In genomic region chr5:96790851-96791513, GRCh38 we compare ENCODE assay signal across 10 cellular contexts. TPM values are rescaled to one million over a fixed set of nuclear protein-coding genes. Genes with fewer than 3 reads are reported as not detected.
DNase-seq lines count a peak whose midpoint lies in the region; ATAC-seq and TF ChIP-seq lines count a peak whose summit lies in the region.
"Had no signal": no experiment of that assay in that cellular context is flagged by ENCODE, and none has a peak within 500 bp of the region (broad histone marks: within the 10 kb centered on the region; RNA-seq: fewer than 3 reads in every experiment).

No MANE protein-coding gene starts in this region.

- no peak overlapping the region for H2BK20ac ChIP-seq in H9 (ENCODE audit: low read depth, low read length, poor library complexity, severe bottlenecking)

- no peak overlapping the region for H4K8ac ChIP-seq in H9 (replicated peaks; ENCODE audit: insufficient read length, low read depth, low read length)

- no peak overlapping the region for H2BK15ac ChIP-seq in H9 (ENCODE audit: low read depth, low read length)

- H3K27ac Mint-ChIP-seq in H9: peak overlapping the region; percentile 36 to 97 (median 83); a peak in 4 of 7 replicates

- H4K20me1 ChIP-seq in H9 (ENCODE audit: control insufficient read depth, insufficient read depth, insufficient read length): no peaks in the 10 kb centered on the region

- H4K5ac ChIP-seq in H9 (ENCODE audit: insufficient read length, low read depth, low read length): no peak overlapping the region

- H2AFZ ChIP-seq in H9 (ENCODE audit: low read length): no peak overlapping the region

- no peak for TF ChIP-seq CTCF in H9 (conservative IDR thresholded peaks at IDR 0.05)
- TF ChIP-seq CTCF in lung (IDR thresholded peaks at IDR 0.05; ENCODE audit: control extremely low read depth, extremely low read depth): no peak

- H3T11ph ChIP-seq in H9 (ENCODE audit: low read length): no peak overlapping the region

- no peak overlapping the region for H3K14ac ChIP-seq in H9 (ENCODE audit: insufficient read depth, low read length)

- H3K27me3 Mint-ChIP-seq in H9 (ENCODE audit: low read depth): no peaks in the 10 kb centered on the region

- no peak overlapping the region for H4K91ac ChIP-seq in H9 (ENCODE audit: insufficient read length, low read depth, low read length)

- H2BK12ac ChIP-seq in H9 (ENCODE audit: insufficient read length, low read depth, low read length): no peak overlapping the region

- H3K4me1 ChIP-seq in H9 (ENCODE audit: insufficient read depth, low read length) (peaks cover 3% of the 10 kb centered on the region; the same call in 1 of the 2 replicates), lung (ENCODE audit: control insufficient read depth in 2 of 2, insufficient read depth in 2 of 2, low read length in 2 of 2) (peaks cover 0 to 4% of the 10 kb centered on the region in 2 donors)

- peak; percentile 64 for ATAC-seq in lung (ENCODE audit: insufficient read depth, low FRiP score)
- no peak for ATAC-seq in HG02870 (IDR thresholded peaks at IDR 0.05; ENCODE audit: unreplicated experiment)

- no peak overlapping the region for H2BK120ac ChIP-seq in H9 (ENCODE audit: low read depth, low read length, poor library complexity, severe bottlenecking)

- peaks cover 17 to 26% of the 10 kb centered on the region in 2 donors for H3K36me3 ChIP-seq in lung (ENCODE audit: control insufficient read depth in 2 of 2, insufficient read depth in 2 of 2, low read length in 2 of 2)

- peaks cover 1 to 4% (median 2%) of the 10 kb centered on the region in 3 experiments; a peak in 4 of 7 replicates for H3K36me3 Mint-ChIP-seq in H9 (ENCODE audit: insufficient read depth in 1 of 3, low read depth in 3 of 3)

- H3K9ac ChIP-seq in H9 (ENCODE audit: extremely low read depth, insufficient read length, low read length): no peak overlapping the region

- H3K9me3 Mint-ChIP-seq in H9: no peaks in the 10 kb centered on the region

- no peak overlapping the region for H3K18ac ChIP-seq in H9 (ENCODE audit: insufficient read length, low read depth, low read length)

- H2AK5ac ChIP-seq in H9 (ENCODE audit: insufficient read length, low read length): no peak overlapping the region

- peaks cover 18 to 28% of the 10 kb centered on the region in 2 experiments for H3K4me1 Mint-ChIP-seq in H9

- no peak overlapping the region for H3K56ac ChIP-seq in H9 (ENCODE audit: insufficient read length, low read depth, low read length)

- no peak overlapping the region for H3K4me3 Mint-ChIP-seq in H9

- H3K23me2 ChIP-seq in H9 (ENCODE audit: insufficient read length, low read depth, low read length, poor library complexity, severe bottlenecking): no peaks in the 10 kb centered on the region

- H3K27me3 ChIP-seq in H9 (ENCODE audit: insufficient read depth, low read length): no peaks in the 10 kb centered on the region
- H3K27me3 ChIP-seq in lung (ENCODE audit: control insufficient read depth, insufficient read depth): no peaks in the 10 kb centered on the region

- H3K27ac ChIP-seq in H9 (ENCODE audit: insufficient read length, low read depth, low read length) (no peak overlapping the region), caudate nucleus (ENCODE audit: low read depth, low read length) (peak overlapping the region; percentile 1), lung (ENCODE audit: low read depth in 1 of 2, low read length in 1 of 2) (peak overlapping the region in 1 of 2 donors; percentile 39)

- H3K9me3 ChIP-seq in H9 (ENCODE audit: control insufficient read depth, low read depth, low read length) (no peaks in the 10 kb centered on the region), lung (ENCODE audit: control insufficient read depth in 2 of 2, insufficient read depth in 1 of 2, low read length in 1 of 2) (no peaks in the 10 kb centered on the region)

- no peak overlapping the region for H3K4me3 ChIP-seq in lung

- no peak overlapping the region for H3K4ac ChIP-seq in H9 (ENCODE audit: low read depth, low read length)

- H3K23ac ChIP-seq in H9 (ENCODE audit: insufficient read length, low read depth, low read length): no peak overlapping the region

- DNase-seq in AG08395 (ENCODE audit: low spot score) (peak; percentile 40), H9 (no peak), caudate nucleus (lab: John Stamatoyannopoulos, UW) (no peak), lung (ENCODE audit: low spot score) (no peak), GM19240 (ENCODE audit: insufficient read length, low spot score) (no peak), HT-29 (ENCODE audit: low spot score) (no peak)
- DNase-seq in central memory CD4-positive, alpha-beta T cell: no peak
- DNase-seq: activated T-cell treated with anti-CD3 and anti-CD28 coated beads, Interleukin-2, amount 50 U/mL, for 1 hour; OCI-M1 had no signal

- no peaks in the 10 kb centered on the region for H3K79me2 ChIP-seq in H9 (ENCODE audit: insufficient read depth, low read length)

- no CpG with 5 or more reads among the region's 4 CpGs for WGBS in H9 (ENCODE audit: extremely low coverage, insufficient read length, low lambda C conversion rate)
- 49 to 71% methylated on average over 4 of the region's 4 CpGs for WGBS in lung, 2 donors

- no peak overlapping the region for H3K4me2 ChIP-seq in H9 (ENCODE audit: insufficient read depth, insufficient read length, low read length)

- no peak overlapping the region for H2BK5ac ChIP-seq in H9 (ENCODE audit: insufficient read length, low read length)

- H3K79me1 ChIP-seq in H9 (ENCODE audit: insufficient read depth, low read depth, low read length, poor library complexity, severe bottlenecking): no peaks in the 10 kb centered on the region

RNA-seq across cellular contexts. Expression of gene ERAP1, which starts 16.8 kb away (rescaled TPM):
- total RNA-seq in H9 (2021): 14.5 and 15.9 TPM in 2 replicates
- 10 to 100 TPM; 51.4 to 73.5 TPM for total RNA-seq in lung
- 10 to 100 TPM in 1 of 2 donors, 1 to 10 TPM in 1; 9.6 to 30.7 TPM for polyA plus RNA-seq in lung
- 5.6 and 5.8 TPM in 2 replicates for total RNA-seq in HT-29 (2014; rRNA removed; shearing (Covaris generic))
